In the genomic region with DNA sequence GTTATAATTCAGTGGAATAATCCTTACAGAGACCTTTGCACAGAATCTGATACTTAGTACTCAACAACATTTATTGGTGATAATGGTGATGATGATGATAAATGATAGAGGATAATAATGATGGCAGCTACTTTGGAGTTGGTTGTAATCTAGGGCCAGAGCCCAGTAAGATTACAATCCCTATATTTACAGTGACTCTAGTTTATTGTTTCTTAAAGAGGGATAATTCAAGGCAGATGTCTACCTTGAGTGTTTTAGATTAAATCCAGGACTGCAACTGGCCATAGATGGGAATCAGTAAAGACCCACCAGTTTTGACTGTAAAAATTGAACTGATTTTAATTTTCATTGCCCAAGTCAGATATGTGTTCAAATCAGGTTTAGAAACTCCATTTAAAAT, we compare ENCODE assay signal across 29 cellular contexts.
DNase-seq lines count a peak whose midpoint lies in the region; ATAC-seq and TF ChIP-seq lines count a peak whose summit lies in the region.
"Had no signal": no experiment of that assay in that cellular context is flagged by ENCODE, and none has a peak within 500 bp of the region (broad histone marks: within the 10 kb centered on the region; RNA-seq: fewer than 3 reads in every experiment).

No MANE protein-coding gene starts in this region.

- CTCF ChIA-PET in SK-N-SH (lab: Yijun Ruan, JAX), result no interaction called here

- POLR2A ChIA-PET in SK-N-SH (lab: Yijun Ruan, JAX), result no interaction called here

- H3K27ac ChIP-seq in SK-N-SH (ENCODE audit: low read depth in 2 of 2, low read length in 1 of 2), result no peak overlapping the region
- H3K27ac ChIP-seq: 22Rv1; A549; BLaER1; BLaER1 treated with 17β-estradiol and CSF1 and Interleukin-3, amounts not matched to agents 10 nM and 100 nM; C4-2B had no signal

- ATAC-seq in SK-N-SH treated with all-trans-retinoic acid at 6 μM for 48 hours (no peak), GM18909 (IDR thresholded peaks at IDR 0.05; ENCODE audit: poor library complexity, unreplicated experiment) (no peak)
- ATAC-seq: A549; CD8-positive, alpha-beta T cell had no signal

- H3K27me3 ChIP-seq in SK-N-SH (ENCODE audit: insufficient read depth), result no peaks in the 10 kb centered on the region
- H3K27me3 ChIP-seq: BE2C; BLaER1; BLaER1 treated with 17β-estradiol and CSF1 and Interleukin-3, amounts not matched to agents 10 nM and 100 nM had no signal

- TF ChIP-seq EP300 in SK-N-SH (IDR thresholded peaks at IDR 0.05; ENCODE audit: borderline replicate concordance in 1 of 2, low read depth in 1 of 2, low read length in 1 of 2), result peak in 1 of 2 experiments; percentile 53; a peak in 1 of 4 replicates

- H3K36me3 ChIP-seq in SK-N-SH (replicated peaks in 1 of 2; ENCODE audit: control insufficient read depth in 1 of 2, insufficient read depth in 2 of 2, low read length in 1 of 2), result no peaks in the 10 kb centered on the region
- H3K36me3 ChIP-seq: BE2C; BLaER1; BLaER1 treated with 17β-estradiol and CSF1 and Interleukin-3, amounts not matched to agents 10 nM and 100 nM had no signal

- no peak overlapping the region for H3K4me3 ChIP-seq in SK-N-SH (ENCODE audit: low read depth in 2 of 2, low read length in 1 of 2)
- H3K4me3 ChIP-seq: A549; BLaER1; BLaER1 treated with 17β-estradiol and CSF1 and Interleukin-3, amounts not matched to agents 10 nM and 100 nM had no signal

- no peak for TF ChIP-seq CTCF in SK-N-SH (IDR thresholded peaks at IDR 0.05)

- H3K4me1 ChIP-seq in SK-N-SH (ENCODE audit: control insufficient read depth in 1 of 2, insufficient read depth in 2 of 2, low read depth in 1 of 2, low read length in 1 of 2), result no peaks in the 10 kb centered on the region
- H3K4me1 ChIP-seq: A549; BE2C; BLaER1; BLaER1 treated with 17β-estradiol and CSF1 and Interleukin-3, amounts not matched to agents 10 nM and 100 nM; Caco-2 had no signal

- peak; percentile 13; the same call in 1 of the 2 replicates for TF ChIP-seq RAD21 in SK-N-SH (IDR thresholded peaks at IDR 0.05; ENCODE audit: low read length)

- DNase-seq in SK-N-SH, result no peak
- DNase-seq in RPMI8226, result no peak
- DNase-seq: 8988T; ACHN; AML-193; BE2C; C1 segment of cervical spinal cord; Caco-2; Calu3; CD4-positive, alpha-beta memory T cell; CD4-positive, alpha-beta T cell; CD4-positive, CD25-positive, alpha-beta regulatory T cell; CD8-positive, alpha-beta memory T cell; CD8-positive, alpha-beta T cell; COR-L47; DMS 273 treated with DMSO at 0.1 percent for 48 hours; DMS153; DMS53; DMS79; DMS79 treated with DMSO at 0.1 percent for 48 hours; DND-41; EL had no signal

- H3K9me2 ChIP-seq in SK-N-SH, result no peaks in the 10 kb centered on the region

- H3K9ac ChIP-seq in SK-N-SH, result no peak overlapping the region
- H3K9ac ChIP-seq: BLaER1; BLaER1 treated with 17β-estradiol and CSF1 and Interleukin-3, amounts not matched to agents 10 nM and 100 nM had no signal

- no peaks in the 10 kb centered on the region for H3K79me2 ChIP-seq in SK-N-SH (ENCODE audit: insufficient read depth)

- H3F3A ChIP-seq in SK-N-SH (replicated peaks; ENCODE audit: insufficient read depth), result no peaks in the 10 kb centered on the region

- H4K20me1 ChIP-seq in SK-N-SH (ENCODE audit: insufficient read depth), result no peaks in the 10 kb centered on the region
- H4K20me1 ChIP-seq: BLaER1; BLaER1 treated with 17β-estradiol and CSF1 and Interleukin-3, amounts not matched to agents 10 nM and 100 nM had no signal

- no peak overlapping the region for H2AFZ ChIP-seq in SK-N-SH (ENCODE audit: low read depth)

- H3K4me2 ChIP-seq in SK-N-SH, result no peak overlapping the region
- H3K4me2 ChIP-seq: A549; BLaER1; BLaER1 treated with 17β-estradiol and CSF1 and Interleukin-3, amounts not matched to agents 10 nM and 100 nM had no signal

- H3K9me3 ChIP-seq in SK-N-SH, result no peaks in the 10 kb centered on the region
- H3K9me3 ChIP-seq: A549; BE2C; BLaER1; BLaER1 treated with 17β-estradiol and CSF1 and Interleukin-3, amounts not matched to agents 10 nM and 100 nM; Caco-2 had no signal

TF ChIP-seq in SK-N-SH, 30 proteins besides CTCF, POLR2A, EP300 and RAD21:
- TF ChIP-seq JUND (IDR thresholded peaks at IDR 0.05), result no peak
- TF ChIP-seq RCOR1 (IDR thresholded peaks at IDR 0.05; ENCODE audit: low read length), result no peak
- TF ChIP-seq SMC3 (IDR thresholded peaks at IDR 0.05; ENCODE audit: low read depth, low read length), result no peak
- no peak for TF ChIP-seq MEF2A (IDR thresholded peaks at IDR 0.05; ENCODE audit: borderline replicate concordance, low read depth)
- no peak for TF ChIP-seq ELF1 (IDR thresholded peaks at IDR 0.05)
- peak; percentile 42; the same call in 1 of the 2 replicates for TF ChIP-seq GATA2 (CRISPR knock-in tag; IDR thresholded peaks at IDR 0.05)

TF ChIP-seq in SK-N-SH treated with all-trans-retinoic acid at 6 μM for 48 hours, 23 proteins besides CTCF, POLR2A, EP300 and RAD21:
- no peak for TF ChIP-seq ARNTL (CRISPR knock-in tag; IDR thresholded peaks at IDR 0.05; ENCODE audit: borderline replicate concordance, low read depth)
- TF ChIP-seq ZC3H10 (CRISPR knock-in tag; IDR thresholded peaks at IDR 0.05), result no peak
- no peak for TF ChIP-seq CSDC2 (CRISPR knock-in tag; IDR thresholded peaks at IDR 0.05)
- TF ChIP-seq OSR1 (CRISPR knock-in tag; IDR thresholded peaks at IDR 0.05), result no peak
- TF ChIP-seq, protein P1, sequence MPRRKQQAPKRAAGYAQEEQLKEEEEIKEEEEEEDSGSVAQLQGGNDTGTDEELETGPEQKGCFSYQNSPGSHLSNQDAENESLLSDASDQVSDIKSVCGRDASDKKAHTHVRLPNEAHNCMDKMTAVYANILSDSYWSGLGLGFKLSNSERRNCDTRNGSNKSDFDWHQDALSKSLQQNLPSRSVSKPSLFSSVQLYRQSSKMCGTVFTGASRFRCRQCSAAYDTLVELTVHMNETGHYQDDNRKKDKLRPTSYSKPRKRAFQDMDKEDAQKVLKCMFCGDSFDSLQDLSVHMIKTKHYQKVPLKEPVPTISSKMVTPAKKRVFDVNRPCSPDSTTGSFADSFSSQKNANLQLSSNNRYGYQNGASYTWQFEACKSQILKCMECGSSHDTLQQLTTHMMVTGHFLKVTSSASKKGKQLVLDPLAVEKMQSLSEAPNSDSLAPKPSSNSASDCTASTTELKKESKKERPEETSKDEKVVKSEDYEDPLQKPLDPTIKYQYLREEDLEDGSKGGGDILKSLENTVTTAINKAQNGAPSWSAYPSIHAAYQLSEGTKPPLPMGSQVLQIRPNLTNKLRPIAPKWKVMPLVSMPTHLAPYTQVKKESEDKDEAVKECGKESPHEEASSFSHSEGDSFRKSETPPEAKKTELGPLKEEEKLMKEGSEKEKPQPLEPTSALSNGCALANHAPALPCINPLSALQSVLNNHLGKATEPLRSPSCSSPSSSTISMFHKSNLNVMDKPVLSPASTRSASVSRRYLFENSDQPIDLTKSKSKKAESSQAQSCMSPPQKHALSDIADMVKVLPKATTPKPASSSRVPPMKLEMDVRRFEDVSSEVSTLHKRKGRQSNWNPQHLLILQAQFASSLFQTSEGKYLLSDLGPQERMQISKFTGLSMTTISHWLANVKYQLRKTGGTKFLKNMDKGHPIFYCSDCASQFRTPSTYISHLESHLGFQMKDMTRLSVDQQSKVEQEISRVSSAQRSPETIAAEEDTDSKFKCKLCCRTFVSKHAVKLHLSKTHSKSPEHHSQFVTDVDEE (CRISPR knock-in tag; IDR thresholded peaks at IDR 0.05), result 0 out of 2 replicates have a peak, but pooled peaks have one; percentile 38
- TF ChIP-seq TCF4 (CRISPR knock-in tag; IDR thresholded peaks at IDR 0.05; ENCODE audit: borderline replicate concordance), result peak; percentile 79
- no peak for TF ChIP-seq ESRRG (CRISPR knock-in tag; IDR thresholded peaks at IDR 0.05)
